8 cellular contexts compared by ENCODE assay signal in the genomic region with DNA sequence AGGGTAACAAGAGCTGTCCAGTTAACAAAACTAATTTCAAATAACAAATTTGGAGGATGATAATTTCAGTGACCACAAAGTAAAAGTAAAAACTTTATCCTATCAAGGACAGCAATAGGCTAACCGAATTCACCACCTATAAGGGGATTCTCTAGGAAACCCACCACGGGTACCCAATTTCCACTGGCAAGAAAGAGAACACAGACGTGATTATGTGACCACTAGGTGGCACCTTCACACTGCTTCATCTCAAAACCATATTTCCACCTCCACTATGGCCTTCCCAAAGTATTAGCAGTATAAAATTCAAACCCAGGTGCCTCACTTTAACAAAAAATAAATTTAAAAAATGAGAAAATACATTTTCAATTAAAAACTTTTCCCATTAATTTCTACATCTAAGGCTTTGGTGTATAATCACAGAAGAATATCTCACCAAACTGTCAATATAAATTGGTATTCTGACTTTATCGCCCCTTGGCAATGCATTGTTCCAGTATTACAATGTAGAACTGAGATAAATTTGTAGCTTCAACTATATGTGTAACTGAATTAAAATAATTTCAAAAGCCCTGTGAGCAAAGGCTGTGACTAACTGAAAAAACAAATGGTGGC.
DNase-seq lines count a peak whose midpoint lies in the region; ATAC-seq, FAIRE-seq and TF ChIP-seq lines count a peak whose summit lies in the region.

No MANE protein-coding gene starts in this region.

- H3K36me3 ChIP-seq in Peyer's patch, result no peaks in the 10 kb centered on the region
- no peaks in the 10 kb centered on the region for H3K36me3 ChIP-seq in brain microvascular endothelial cell (replicated peaks)

- H3K4me3 ChIP-seq in Peyer's patch (no peak overlapping the region), brain microvascular endothelial cell (ENCODE audit: low read depth, low read length) (no peak overlapping the region)

- TF ChIP-seq CTCF in Peyer's patch (IDR thresholded peaks at IDR 0.05) (peak in 5 of 6 experiments; percentile 46 to 85 (median 77)), brain microvascular endothelial cell (IDR thresholded peaks at IDR 0.05; ENCODE audit: low read depth, low read length, missing control alignments) (peak; percentile 72)

- in situ Hi-C loops in brain microvascular endothelial cell (cut with HindIII; ENCODE audit: low pct_ligation_motif_present, low sequenced_read_pairs), result no loop called here

- DNase-seq in DMS 273 (lab: John Stamatoyannopoulos, UW; ENCODE audit: unreplicated experiment) (peak; percentile 72), DMS 273 treated with DMSO at 0.1 percent for 48 hours (lab: John Stamatoyannopoulos, UW) (no peak), HT1080 (ENCODE audit: low read depth) (peak; percentile 51), Peyer's patch (peak in 2 of 3 donors; percentile 17 to 69), brain microvascular endothelial cell (peak; percentile 58)
- DNase-seq in stimulated activated CD8-positive, alpha-beta memory T cell treated with anti-CD3 and anti-CD28 coated beads, Interleukin-4, amount 100 ng/mL, for 48 hours, result peak; percentile 41

- no peaks in the 10 kb centered on the region for H3K9me3 ChIP-seq in Peyer's patch

- H3K27me3 ChIP-seq in Peyer's patch, result no peaks in the 10 kb centered on the region
- no peaks in the 10 kb centered on the region for H3K27me3 ChIP-seq in brain microvascular endothelial cell (replicated peaks)

- H3K27ac ChIP-seq in Peyer's patch (no peak overlapping the region), brain microvascular endothelial cell (no peak overlapping the region)

- H3K4me1 ChIP-seq in Peyer's patch, result no peaks in the 10 kb centered on the region

- no peak for ATAC-seq in HG02588 (IDR thresholded peaks at IDR 0.05; ENCODE audit: unreplicated experiment)

- TF ChIP-seq POLR2A in Peyer's patch (IDR thresholded peaks at IDR 0.05), result no peak

- FAIRE-seq in islet of Langerhans (lab: Jason Lieb, UNC), result peak; percentile 69
